In the genomic region with DNA sequence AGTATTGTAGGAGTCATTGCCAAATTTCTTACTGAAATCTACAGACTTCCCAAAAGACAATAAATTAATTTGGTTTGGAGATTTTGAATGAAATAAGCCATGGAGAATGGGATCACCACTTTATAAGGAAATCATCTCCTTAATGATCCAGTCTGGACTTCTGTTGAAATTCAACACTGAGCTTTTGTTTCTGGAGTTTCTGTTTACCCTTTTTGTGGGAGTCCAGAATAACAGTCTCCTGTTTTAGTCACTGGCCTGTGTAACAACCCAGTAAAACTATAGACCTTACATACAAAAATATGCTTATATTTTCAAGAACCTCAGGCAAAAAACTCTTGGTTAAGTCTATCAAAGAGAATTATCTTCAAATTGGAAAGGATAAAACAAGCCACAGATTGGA, we compare ENCODE assay signal across 17 cellular contexts.
"Had no signal": no experiment of that assay in that cellular context is flagged by ENCODE, and none has a peak within 500 bp of the region (broad histone marks: within the 10 kb centered on the region; RNA-seq: fewer than 3 reads in every experiment).

No MANE protein-coding gene starts in this region.

- DNase-seq: activated CD4-positive, alpha-beta T cell treated with anti-CD3 and anti-CD28 coated beads, Interleukin-2, amount 10 ng/mL, durations not matched to agents 24 days and 14 days; activated CD8-positive, alpha-beta T cell treated with anti-CD3 and anti-CD28 coated beads for 36 hours; activated naive CD4-positive, alpha-beta T cell treated with anti-CD3 and anti-CD28 coated beads, Interleukin-2, amount 10 ng/mL, durations not matched to agents 7 days and 5 days; activated naive CD8-positive, alpha-beta T cell treated with anti-CD3 and anti-CD28 coated beads, Interleukin-2, amount 50 U/mL, for 24 hours; activated T-cell treated with anti-CD3 and anti-CD28 coated beads, Interleukin-2, amount 50 U/mL, for 1 hour; anterior cingulate cortex; hippocampal formation; islet precursor cell; naive B cell; stimulated activated CD4-positive, alpha-beta T cell treated with anti-CD3 and anti-CD28 coated beads, Interleukin-4, amount 100 ng/mL, for 4 hours; T-cell; upper lobe of left lung had no signal

- ATAC-seq: activated CD8-positive, alpha-beta T cell treated with anti-CD3 and anti-CD28 coated beads for 36 hours; activated naive CD8-positive, alpha-beta T cell treated with anti-CD3 and anti-CD28 coated beads, Interleukin-2, amount 50 U/mL, for 24 hours; sciatic nerve; SK-N-SH treated with all-trans-retinoic acid at 6 μM for 48 hours; stimulated activated memory B cell treated with anti-CD40 and anti-IgM and Interleukin-4, amounts not matched to agents 10 μg/mL and 1 μg/mL and 100 μg/mL, for 72 hours; T-cell had no signal

- H3K27ac ChIP-seq: coronary artery, thoracic aorta, upper lobe of left lung had no signal

- H3K4me1 ChIP-seq: upper lobe of left lung had no signal

- H3K9me3 ChIP-seq: thoracic aorta, upper lobe of left lung had no signal

- H3K4me3 ChIP-seq: coronary artery, thoracic aorta, upper lobe of left lung had no signal

- H3K36me3 ChIP-seq: thoracic aorta, upper lobe of left lung had no signal
